In genomic region chrX:154401918-154402621, GRCh38 we compare ENCODE assay signal across 9 cellular contexts. TPM values are rescaled to one million over a fixed set of nuclear protein-coding genes. Genes with fewer than 3 reads are reported as not detected.
A peak's percentile ranks its signal among the peaks of the same experiment; 100 is the strongest.
DNase-seq lines count a peak whose midpoint lies in the region; ATAC-seq lines count a peak whose summit lies in the region.
"Had no signal": no experiment of that assay in that cellular context is flagged by ENCODE, and none has a peak within 500 bp of the region (broad histone marks: within the 10 kb centered on the region; RNA-seq: fewer than 3 reads in every experiment).

No MANE protein-coding gene starts in this region.

- H3K36me3 Mint-ChIP-seq in activated naive CD8-positive, alpha-beta T cell treated with anti-CD3 and anti-CD28 coated beads for 36 hours, result peaks cover 30% of the 10 kb centered on the region

- H2AK5ac ChIP-seq in trophoblast cell (ENCODE audit: low read length), result no peak overlapping the region

- no peak overlapping the region for H3K18ac ChIP-seq in trophoblast cell (ENCODE audit: low read length)

- no peak overlapping the region for H3K4me2 ChIP-seq in trophoblast cell (ENCODE audit: low read length)

- H2BK12ac ChIP-seq in trophoblast cell (ENCODE audit: low read length), result no peak overlapping the region

- no CpG with 5 or more reads among the region's 6 CpGs for WGBS in trophoblast cell (ENCODE audit: extremely low coverage, insufficient coverage, insufficient read length)

- H3K9me3 Mint-ChIP-seq in activated naive CD8-positive, alpha-beta T cell treated with anti-CD3 and anti-CD28 coated beads for 36 hours, result no peaks in the 10 kb centered on the region

- H3K9me3 ChIP-seq in trophoblast cell (ENCODE audit: insufficient read depth, low read depth, low read length), result peaks cover 1% of the 10 kb centered on the region

- peak overlapping the region; percentile 63 for H3K27ac Mint-ChIP-seq in activated naive CD8-positive, alpha-beta T cell treated with anti-CD3 and anti-CD28 coated beads for 36 hours

- peaks cover 18% of the 10 kb centered on the region for H3K4me1 Mint-ChIP-seq in activated naive CD8-positive, alpha-beta T cell treated with anti-CD3 and anti-CD28 coated beads for 36 hours

- no peak overlapping the region for H3K14ac ChIP-seq in trophoblast cell (ENCODE audit: low read length)

- no peak for ATAC-seq in HG03280 (IDR thresholded peaks at IDR 0.05; ENCODE audit: unreplicated experiment)
- no peak for ATAC-seq in GM21825 (IDR thresholded peaks at IDR 0.05; ENCODE audit: unreplicated experiment)

- H4K8ac ChIP-seq in trophoblast cell (ENCODE audit: low read depth, low read length), result no peak overlapping the region

- H4K12ac ChIP-seq in trophoblast cell (ENCODE audit: low read depth, low read length), result no peak overlapping the region

- no peak overlapping the region for H3K4ac ChIP-seq in trophoblast cell (ENCODE audit: low read depth, low read length)

- H2AFZ ChIP-seq in trophoblast cell (ENCODE audit: insufficient read depth, low read length, poor library complexity), result no peak overlapping the region

- peaks cover 17% of the 10 kb centered on the region for H3K27me3 Mint-ChIP-seq in activated naive CD8-positive, alpha-beta T cell treated with anti-CD3 and anti-CD28 coated beads for 36 hours

- H2BK120ac ChIP-seq in trophoblast cell (ENCODE audit: insufficient read depth, low read length, poor library complexity), result no peak overlapping the region

- no peak overlapping the region for H3K9ac ChIP-seq in trophoblast cell (ENCODE audit: low read length)

- peaks cover 13% of the 10 kb centered on the region for H3K79me1 ChIP-seq in trophoblast cell (ENCODE audit: low read length)

- H2BK5ac ChIP-seq in trophoblast cell (ENCODE audit: low read depth, low read length, poor library complexity), result no peak overlapping the region

- H3K79me2 ChIP-seq in trophoblast cell (ENCODE audit: control insufficient read depth, insufficient read depth, low read length, poor library complexity), result peaks cover 6% of the 10 kb centered on the region

- H4K91ac ChIP-seq in trophoblast cell (ENCODE audit: low read depth, low read length), result no peak overlapping the region

- H3K27me3 ChIP-seq in trophoblast cell (ENCODE audit: insufficient read depth, low read length), result no peaks in the 10 kb centered on the region

- H3K23ac ChIP-seq in trophoblast cell (ENCODE audit: low read length), result no peak overlapping the region

- H3K27ac ChIP-seq in trophoblast cell (ENCODE audit: low read depth, low read length), result no peak overlapping the region

- no peak overlapping the region for H3K4me3 ChIP-seq in trophoblast cell (ENCODE audit: low read depth, low read length)

- peaks cover 0 to 3% of the 10 kb centered on the region in 2 experiments for H3K4me1 ChIP-seq in trophoblast cell (ENCODE audit: control insufficient read depth in 1 of 2, insufficient read depth in 2 of 2, low read length in 2 of 2)

- H3K36me3 ChIP-seq in trophoblast cell (ENCODE audit: control insufficient read depth in 1 of 2, insufficient read depth in 2 of 2, low read length in 2 of 2), result peaks cover 24 to 27% of the 10 kb centered on the region in 2 experiments

- H3K4me3 Mint-ChIP-seq in activated naive CD8-positive, alpha-beta T cell treated with anti-CD3 and anti-CD28 coated beads for 36 hours, result no peak overlapping the region

- DNase-seq in NCI-H82 (lab: John Stamatoyannopoulos, UW), result peak; percentile 61
- no peak for DNase-seq in NCI-H82 treated with DMSO at 0.1 percent for 48 hours (lab: John Stamatoyannopoulos, UW; ENCODE audit: unreplicated experiment)
- peak; percentile 42 for DNase-seq in NAMALWA (ENCODE audit: low spot score)
- DNase-seq in activated naive CD8-positive, alpha-beta T cell treated with anti-CD3 and anti-CD28 coated beads for 36 hours, result no peak
- peak; percentile 33 to 53 for DNase-seq in trophoblast cell
- no peak for DNase-seq in NCI-H1694 treated with DMSO at 0.1 percent for 48 hours (lab: John Stamatoyannopoulos, UW)
- DNase-seq: effector CD4-positive, alpha-beta T cell had no signal

RNA-seq across cellular contexts. Expression of gene RPL10, which starts 3.9 kb away (rescaled TPM):
- total RNA-seq in activated naive CD8-positive, alpha-beta T cell treated with anti-CD3 and anti-CD28 coated beads for 36 hours, result 1,000 to 10,000 TPM; 2,967 to 3,168 TPM
- polyA plus RNA-seq in trophoblast cell (2013), result 2,879 and 2,940 TPM in 2 replicates

RNA-seq across cellular contexts. Expression of gene DNASE1L1, which starts 7.0 kb away (rescaled TPM):
- 10 to 100 TPM; 12.4 to 12.7 TPM for total RNA-seq in activated naive CD8-positive, alpha-beta T cell treated with anti-CD3 and anti-CD28 coated beads for 36 hours
- 19.1 and 20.0 TPM in 2 replicates for polyA plus RNA-seq in trophoblast cell (2013)

RNA-seq across cellular contexts. Expression of gene TAFAZZIN, which starts 9.3 kb away (rescaled TPM):
- total RNA-seq in activated naive CD8-positive, alpha-beta T cell treated with anti-CD3 and anti-CD28 coated beads for 36 hours, result 10 to 100 TPM; 35.1 to 35.8 TPM
- 14.4 and 14.7 TPM in 2 replicates for polyA plus RNA-seq in trophoblast cell (2013)

RNA-seq across cellular contexts. Expression of gene EMD, which starts 23.0 kb away (rescaled TPM):
- 100 to 1,000 TPM; 110 to 112 TPM for total RNA-seq in activated naive CD8-positive, alpha-beta T cell treated with anti-CD3 and anti-CD28 coated beads for 36 hours
- polyA plus RNA-seq in trophoblast cell (2013), result 70.7 and 72.7 TPM in 2 replicates

RNA-seq across cellular contexts. Expression of gene ATP6AP1, which starts 26.4 kb away (rescaled TPM):
- 10 to 100 TPM; 25.1 to 25.3 TPM for total RNA-seq in activated naive CD8-positive, alpha-beta T cell treated with anti-CD3 and anti-CD28 coated beads for 36 hours
- polyA plus RNA-seq in trophoblast cell (2013), result 124 and 130 TPM in 2 replicates

Comparison
In these comparisons a context has a peak if more than half of its experiments do, and no peak if none do; other contexts are left out.
1. DNase-seq: peak in NCI-H82 (single experiment), NAMALWA (single experiment) and trophoblast cell (2 of 2); none in NCI-H82 treated with DMSO at 0.1 percent for 48 hours (single experiment), activated naive CD8-positive, alpha-beta T cell treated with anti-CD3 and anti-CD28 coated beads for 36 hours (single experiment) and NCI-H1694 treated with DMSO at 0.1 percent for 48 hours (single experiment).